ENCODE assay signal across 15 cellular contexts in the genomic region with DNA sequence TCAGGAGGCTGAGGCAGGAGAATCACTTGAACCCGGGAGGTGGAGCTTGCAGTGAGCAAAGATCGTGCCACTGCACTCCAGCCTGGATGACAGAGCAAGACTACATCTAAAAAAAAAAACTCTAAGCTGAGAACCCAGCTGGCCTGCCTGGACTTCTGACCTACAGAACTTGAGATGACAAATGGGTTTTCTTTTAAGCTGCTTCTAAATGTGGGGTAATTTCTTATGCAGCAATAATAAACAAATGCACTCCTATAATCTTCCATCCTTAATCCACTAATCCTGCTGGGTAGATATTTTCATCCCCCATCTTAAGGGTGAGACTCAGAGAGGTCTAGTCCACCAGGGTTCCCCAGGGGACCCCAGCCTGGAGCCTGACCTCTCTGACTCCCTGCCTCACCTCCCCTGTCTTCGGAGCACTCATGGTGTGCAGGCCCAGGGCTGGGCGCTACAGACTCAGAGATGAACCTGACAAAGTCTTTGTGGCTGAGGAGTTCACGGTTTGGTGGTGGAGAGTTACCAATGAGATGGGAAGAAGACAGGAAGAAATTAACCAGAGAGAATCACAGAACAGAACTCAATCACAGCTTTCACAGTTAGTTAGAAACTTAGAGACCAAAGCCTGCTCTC. TPM values are rescaled to one million over a fixed set of nuclear protein-coding genes. Genes with fewer than 3 reads are reported as not detected.
"Had no signal": no experiment of that assay in that cellular context is flagged by ENCODE, and none has a peak within 500 bp of the region (broad histone marks: within the 10 kb centered on the region; RNA-seq: fewer than 3 reads in every experiment).

No MANE protein-coding gene starts in this region.

- DNase-seq: activated CD4-positive, alpha-beta T cell treated with anti-CD3 and anti-CD28 coated beads, Interleukin-2, amount 10 ng/mL, durations not matched to agents 24 days and 14 days; activated naive CD4-positive, alpha-beta T cell; activated T-cell treated with anti-CD3 and anti-CD28 coated beads, Interleukin-2, amount 50 U/mL, for 72 hours; gastrocnemius medialis; heart right ventricle; stimulated activated CD4-positive, alpha-beta T cell treated with anti-CD3 and anti-CD28 coated beads, Interleukin-1b, Interleukin-23, amount 100 ng/mL, for 48 hours; stimulated activated naive CD4-positive, alpha-beta T cell; substantia nigra had no signal

- FAIRE-seq: endothelial cell of umbilical vein, keratinocyte, pancreas had no signal

- H3K27ac ChIP-seq: ascending aorta, gastrocnemius medialis, heart right ventricle, pancreas had no signal

- H3K9me3 ChIP-seq: ascending aorta, gastrocnemius medialis, heart right ventricle, pancreas had no signal

- H3K4me1 Mint-ChIP-seq: activated CD4-positive, alpha-beta T cell treated with anti-CD3 and anti-CD28 coated beads, Interleukin-2, amount 10 ng/mL, durations not matched to agents 24 days and 14 days; WTC11 had no signal

- H3K4me3 Mint-ChIP-seq: activated CD4-positive, alpha-beta T cell treated with anti-CD3 and anti-CD28 coated beads, Interleukin-2, amount 10 ng/mL, durations not matched to agents 24 days and 14 days; activated T-cell treated with anti-CD3 and anti-CD28 coated beads, Interleukin-2, amount 50 U/mL, for 72 hours; T-helper 1 cell treated with Interleukin-12 subunit alpha and Interleukin-12 subunit beta and Interleukin-4 antibody, amounts not matched to agents 30 μg/mL and 1 μg/mL, for 36 hours; type B pancreatic cell; WTC11 had no signal

- H3K36me3 ChIP-seq: ascending aorta, gastrocnemius medialis, heart right ventricle, pancreas had no signal

- H3K4me1 ChIP-seq: ascending aorta, gastrocnemius medialis, heart right ventricle, pancreas had no signal

- H3K9me3 Mint-ChIP-seq: activated CD4-positive, alpha-beta T cell treated with anti-CD3 and anti-CD28 coated beads, Interleukin-2, amount 10 ng/mL, durations not matched to agents 24 days and 14 days; activated T-cell treated with anti-CD3 and anti-CD28 coated beads, Interleukin-2, amount 50 U/mL, for 72 hours; T-helper 1 cell treated with Interleukin-12 subunit alpha and Interleukin-12 subunit beta and Interleukin-4 antibody, amounts not matched to agents 30 μg/mL and 1 μg/mL, for 36 hours; type B pancreatic cell; WTC11 had no signal

- H3K36me3 Mint-ChIP-seq: type B pancreatic cell, WTC11 had no signal

- ATAC-seq: activated T-cell treated with anti-CD3 and anti-CD28 coated beads, Interleukin-2, amount 50 U/mL, for 72 hours; gastrocnemius medialis; heart right ventricle; pancreas; WTC11 had no signal

- H3K4me3 ChIP-seq: ascending aorta, gastrocnemius medialis, heart right ventricle, pancreas had no signal

- H3K27ac Mint-ChIP-seq: activated CD4-positive, alpha-beta T cell treated with anti-CD3 and anti-CD28 coated beads, Interleukin-2, amount 10 ng/mL, durations not matched to agents 24 days and 14 days; activated T-cell treated with anti-CD3 and anti-CD28 coated beads, Interleukin-2, amount 50 U/mL, for 72 hours; T-helper 1 cell treated with Interleukin-12 subunit alpha and Interleukin-12 subunit beta and Interleukin-4 antibody, amounts not matched to agents 30 μg/mL and 1 μg/mL, for 36 hours; WTC11 had no signal

- H3K27me3 ChIP-seq: ascending aorta, gastrocnemius medialis, pancreas had no signal

RNA-seq across cellular contexts. Expression of gene BDKRB2, which starts 39.7 kb away (rescaled TPM):
- total RNA-seq: activated CD4-positive, alpha-beta T cell treated with anti-CD3 and anti-CD28 coated beads, Interleukin-2, amount 10 ng/mL, durations not matched to agents 24 days and 14 days; activated T-cell treated with anti-CD3 and anti-CD28 coated beads, Interleukin-2, amount 50 U/mL, for 72 hours had no signal
